In the genomic region with DNA sequence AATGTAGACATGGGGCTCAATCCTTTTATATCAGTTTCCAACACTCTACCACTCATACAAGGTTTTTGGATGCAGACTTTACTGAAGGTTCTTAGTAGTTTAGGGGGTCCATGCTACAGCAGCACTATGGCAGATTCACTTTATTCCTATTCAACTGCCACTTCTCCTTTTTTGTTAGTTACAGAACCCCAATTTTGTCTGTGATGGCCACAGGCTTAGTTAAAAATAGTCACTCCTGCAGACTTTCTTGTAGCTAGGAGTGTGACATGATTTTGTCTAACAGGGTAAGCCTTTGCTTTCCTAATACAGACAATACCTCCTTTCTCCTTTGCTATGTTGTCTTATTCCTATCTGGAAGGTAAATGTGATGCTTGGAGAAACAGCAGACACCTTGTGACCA, we compare ENCODE assay signal across 28 cellular contexts.
"Had no signal": no experiment of that assay in that cellular context is flagged by ENCODE, and none has a peak within 500 bp of the region (broad histone marks: within the 10 kb centered on the region; RNA-seq: fewer than 3 reads in every experiment).

No MANE protein-coding gene starts in this region.

- H3K9me3 ChIP-seq: gastroesophageal sphincter, heart right ventricle had no signal

- H3K36me3 ChIP-seq: brain microvascular endothelial cell, gastroesophageal sphincter, heart right ventricle, WERI-Rb-1 had no signal

- H3K4me3 ChIP-seq: coronary artery, dorsolateral prefrontal cortex, gastroesophageal sphincter, heart right ventricle had no signal

- H3K27ac ChIP-seq: brain microvascular endothelial cell, coronary artery, dorsolateral prefrontal cortex, gastroesophageal sphincter, heart right ventricle, WERI-Rb-1 had no signal

- H3K27me3 ChIP-seq: brain microvascular endothelial cell, dorsolateral prefrontal cortex, gastroesophageal sphincter, heart right ventricle had no signal

- ATAC-seq: activated CD4-positive, CD25-positive, alpha-beta regulatory T cell treated with anti-CD3 and anti-CD28 coated beads, Interleukin-2, amount 50 U/mL, for 24 hours; activated CD8-positive, alpha-beta T cell treated with anti-CD3 and anti-CD28 coated beads for 36 hours; activated T-cell treated with anti-CD3 and anti-CD28 coated beads, Interleukin-2, amount 50 U/mL, for 4 hours; activated T-helper 17 cell treated with anti-CD3 and anti-CD28 coated beads, Interleukin-2, amount 50 U/mL, for 72 hours; esophagus mucosa; gastroesophageal sphincter; heart right ventricle had no signal

- DNase-seq: activated B cell treated with CpG ODN at 0.5 μM for 24 hours; activated CD4-positive, alpha-beta T cell treated with anti-CD3 and anti-CD28 coated beads for 48 hours; activated CD4-positive, alpha-beta T cell treated with anti-CD3 and anti-CD28 coated beads, Interleukin-2, amount 50 U/mL, for 1 hour; activated CD4-positive, alpha-beta T cell treated with anti-CD3 and anti-CD28 coated beads, Interleukin-2, amount 50 U/mL, for 48 hours; activated CD8-positive, alpha-beta memory T cell treated with anti-CD3 and anti-CD28 coated beads for 24 hours; activated CD8-positive, alpha-beta T cell treated with anti-CD3 and anti-CD28 coated beads for 36 hours; activated effector memory CD4-positive, alpha-beta T cell treated with Interleukin-2 at 50 U/mL for 16 hours; activated gamma-delta T cell treated with Interleukin-2 at 50 U/mL for 16 hours; activated naive CD4-positive, alpha-beta T cell treated with anti-CD3 and anti-CD28 coated beads, Interleukin-2, amount 50 U/mL, for 16 hours; activated naive CD4-positive, alpha-beta T cell treated with Interleukin-2 at 50 U/mL for 16 hours; activated T-cell treated with anti-CD3 and anti-CD28 coated beads, Interleukin-2, amount 50 U/mL, for 4 hours; amniotic stem cell; anterior cingulate cortex; brain microvascular endothelial cell; dorsolateral prefrontal cortex; effector memory CD4-positive, alpha-beta T cell; endodermal cell; foreskin melanocyte; heart right ventricle; T1000; WERI-Rb-1 had no signal

- FAIRE-seq: astrocyte, bronchial epithelial cell had no signal

- H3K4me1 ChIP-seq: gastroesophageal sphincter, heart right ventricle had no signal
